Comparison of ENCODE assay signal across 15 cellular contexts in the genomic region with DNA sequence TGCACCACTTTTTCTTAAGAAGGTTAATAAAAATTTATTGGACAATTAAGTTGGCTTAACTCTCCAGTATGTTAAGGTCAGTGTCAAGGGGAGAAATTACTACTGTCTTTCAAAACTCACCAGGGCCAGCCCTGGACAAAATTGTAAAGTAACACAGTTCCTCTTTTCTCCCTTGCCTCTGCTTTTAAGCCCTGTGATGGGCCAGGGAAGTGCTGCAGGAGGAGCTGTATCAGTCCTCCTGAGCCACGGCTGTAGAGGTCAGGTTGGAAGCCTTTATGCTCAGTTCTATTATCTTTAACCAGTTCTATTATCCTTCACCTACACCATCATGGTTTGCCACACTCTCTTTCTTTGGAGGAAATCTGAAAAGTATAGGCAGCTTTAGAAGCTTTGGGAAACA.
"Had no signal": no experiment of that assay in that cellular context is flagged by ENCODE, and none has a peak within 500 bp of the region (broad histone marks: within the 10 kb centered on the region; RNA-seq: fewer than 3 reads in every experiment).

No MANE protein-coding gene starts in this region.

- H3K4me3 Mint-ChIP-seq: activated CD4-positive, alpha-beta memory T cell treated with anti-CD3 and anti-CD28 coated beads for 36 hours; activated CD8-positive, alpha-beta memory T cell treated with anti-CD3 and anti-CD28 coated beads, Interleukin-2, amount 10 ng/mL, durations not matched to agents 7 days and 5 days; activated naive CD4-positive, alpha-beta T cell treated with anti-CD3 and anti-CD28 coated beads, Interleukin-2, amount 50 U/mL, for 24 hours; naive thymus-derived CD8-positive, alpha-beta T cell; stimulated activated memory B cell treated with anti-CD40 and anti-IgM and Interleukin-4, amounts not matched to agents 10 μg/mL and 1 μg/mL and 100 μg/mL, for 72 hours had no signal

- H3K27ac ChIP-seq: adrenal gland, cardiac muscle cell, gastroesophageal sphincter, neutrophil, parathyroid adenoma, VCaP had no signal

- H3K27ac Mint-ChIP-seq: activated CD4-positive, alpha-beta memory T cell treated with anti-CD3 and anti-CD28 coated beads for 36 hours; activated CD8-positive, alpha-beta memory T cell treated with anti-CD3 and anti-CD28 coated beads, Interleukin-2, amount 10 ng/mL, durations not matched to agents 7 days and 5 days; activated naive CD4-positive, alpha-beta T cell treated with anti-CD3 and anti-CD28 coated beads, Interleukin-2, amount 50 U/mL, for 24 hours; naive thymus-derived CD8-positive, alpha-beta T cell; stimulated activated memory B cell treated with anti-CD40 and anti-IgM and Interleukin-4, amounts not matched to agents 10 μg/mL and 1 μg/mL and 100 μg/mL, for 72 hours had no signal

- H3K9me3 Mint-ChIP-seq: activated CD4-positive, alpha-beta memory T cell treated with anti-CD3 and anti-CD28 coated beads for 36 hours; activated naive CD4-positive, alpha-beta T cell treated with anti-CD3 and anti-CD28 coated beads, Interleukin-2, amount 50 U/mL, for 24 hours; naive thymus-derived CD8-positive, alpha-beta T cell; stimulated activated memory B cell treated with anti-CD40 and anti-IgM and Interleukin-4, amounts not matched to agents 10 μg/mL and 1 μg/mL and 100 μg/mL, for 72 hours had no signal

- H3K27me3 Mint-ChIP-seq: activated naive CD4-positive, alpha-beta T cell treated with anti-CD3 and anti-CD28 coated beads, Interleukin-2, amount 50 U/mL, for 24 hours; stimulated activated memory B cell treated with anti-CD40 and anti-IgM and Interleukin-4, amounts not matched to agents 10 μg/mL and 1 μg/mL and 100 μg/mL, for 72 hours had no signal

- H3K36me3 ChIP-seq: adrenal gland, cardiac muscle cell, gastroesophageal sphincter, neutrophil had no signal

- H3K4me1 ChIP-seq: gastroesophageal sphincter, parathyroid adenoma had no signal

- H3K9me3 ChIP-seq: adrenal gland, gastroesophageal sphincter, neutrophil had no signal

- H3K27me3 ChIP-seq: adrenal gland, cardiac muscle cell, dorsolateral prefrontal cortex, gastroesophageal sphincter, neutrophil had no signal

- ATAC-seq: activated CD8-positive, alpha-beta memory T cell treated with anti-CD3 and anti-CD28 coated beads, Interleukin-2, amount 10 ng/mL, durations not matched to agents 7 days and 5 days; gastroesophageal sphincter; naive thymus-derived CD8-positive, alpha-beta T cell; stimulated activated memory B cell treated with anti-CD40 and anti-IgM and Interleukin-4, amounts not matched to agents 10 μg/mL and 1 μg/mL and 100 μg/mL, for 72 hours had no signal

- H3K4me3 ChIP-seq: adrenal gland, cardiac muscle cell, dorsolateral prefrontal cortex, gastroesophageal sphincter, lung had no signal

- H3K36me3 Mint-ChIP-seq: activated CD4-positive, alpha-beta memory T cell treated with anti-CD3 and anti-CD28 coated beads for 36 hours; activated naive CD4-positive, alpha-beta T cell treated with anti-CD3 and anti-CD28 coated beads, Interleukin-2, amount 50 U/mL, for 24 hours; naive thymus-derived CD8-positive, alpha-beta T cell; stimulated activated memory B cell treated with anti-CD40 and anti-IgM and Interleukin-4, amounts not matched to agents 10 μg/mL and 1 μg/mL and 100 μg/mL, for 72 hours had no signal

- DNase-seq: activated CD4-positive, alpha-beta memory T cell treated with anti-CD3 and anti-CD28 coated beads for 36 hours; activated CD8-positive, alpha-beta memory T cell treated with anti-CD3 and anti-CD28 coated beads, Interleukin-2, amount 10 ng/mL, durations not matched to agents 7 days and 5 days; activated T-cell treated with anti-CD3 and anti-CD28 coated beads, Interleukin-2, amount 50 U/mL, for 1 hour; adrenal gland; dorsolateral prefrontal cortex; naive thymus-derived CD8-positive, alpha-beta T cell; T-helper 9 cell had no signal

- H3K4me1 Mint-ChIP-seq: activated naive CD4-positive, alpha-beta T cell treated with anti-CD3 and anti-CD28 coated beads, Interleukin-2, amount 50 U/mL, for 24 hours; stimulated activated memory B cell treated with anti-CD40 and anti-IgM and Interleukin-4, amounts not matched to agents 10 μg/mL and 1 μg/mL and 100 μg/mL, for 72 hours had no signal
